Comparison of ENCODE assay signal across 20 cellular contexts in the genomic region with DNA sequence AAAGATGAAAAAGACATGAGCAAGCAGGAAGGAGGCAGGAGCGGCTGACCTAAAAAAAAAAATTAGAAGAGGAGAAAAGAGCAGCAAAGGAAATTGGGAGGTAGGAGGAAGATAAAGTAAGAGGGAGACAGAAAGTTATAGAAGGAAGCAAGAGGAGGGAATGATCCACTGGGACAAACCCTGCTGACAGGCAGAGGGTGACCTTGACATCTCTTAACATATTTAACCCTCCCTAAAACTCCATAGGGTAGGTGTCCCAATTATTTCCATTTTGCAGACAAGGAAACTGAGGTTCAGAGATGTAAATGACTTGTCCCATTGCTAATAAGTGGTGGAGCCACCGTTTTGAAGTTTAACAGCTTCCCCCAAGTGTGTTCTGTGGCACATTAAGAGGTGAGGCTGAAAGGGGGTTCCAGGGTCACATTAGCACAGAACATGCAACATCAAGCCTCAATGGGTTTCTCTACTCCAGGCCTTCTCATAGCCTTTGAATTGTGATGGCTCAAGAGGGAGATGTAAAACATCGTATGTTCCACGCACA. TPM values are rescaled to one million over a fixed set of nuclear protein-coding genes. Genes with fewer than 3 reads are reported as not detected.
DNase-seq lines count a peak whose midpoint lies in the region; ATAC-seq and TF ChIP-seq lines count a peak whose summit lies in the region.
"Had no signal": no experiment of that assay in that cellular context is flagged by ENCODE, and none has a peak within 500 bp of the region (broad histone marks: within the 10 kb centered on the region; RNA-seq: fewer than 3 reads in every experiment).

No MANE protein-coding gene starts in this region.

- no peak overlapping the region for H3K4me3 ChIP-seq in choroid plexus epithelial cell (ENCODE audit: low read depth, low read length)
- H3K4me3 ChIP-seq in rectal smooth muscle tissue (ENCODE audit: low read length), result no peak overlapping the region
- H3K4me3 ChIP-seq: heart right ventricle, mucosa of descending colon had no signal

- H3K27me3 ChIP-seq in rectal smooth muscle tissue (ENCODE audit: control insufficient read depth, insufficient read depth, low read length), result no peaks in the 10 kb centered on the region
- H3K27me3 ChIP-seq: heart right ventricle had no signal

- peaks cover 19% of the 10 kb centered on the region for H3K36me3 Mint-ChIP-seq in HFFc6 (ENCODE audit: low read depth)
- H3K36me3 Mint-ChIP-seq in naive thymus-derived CD8-positive, alpha-beta T cell, result peaks cover 0 to 2% (median 0%) of the 10 kb centered on the region in 3 donors
- H3K36me3 Mint-ChIP-seq: activated naive CD4-positive, alpha-beta T cell treated with anti-CD3 and anti-CD28 coated beads, Interleukin-2, amount 10 ng/mL, durations not matched to agents 7 days and 5 days had no signal

- H3K27ac Mint-ChIP-seq in HFFc6, result no peak overlapping the region
- H3K27ac Mint-ChIP-seq in naive thymus-derived CD8-positive, alpha-beta T cell, result no peak overlapping the region
- H3K27ac Mint-ChIP-seq: activated naive CD4-positive, alpha-beta T cell treated with anti-CD3 and anti-CD28 coated beads, Interleukin-2, amount 10 ng/mL, durations not matched to agents 7 days and 5 days; CD4-positive, alpha-beta T cell had no signal

- peaks cover 80% of the 10 kb centered on the region for H3K4me1 Mint-ChIP-seq in HFFc6 (ENCODE audit: low read depth)
- H3K4me1 Mint-ChIP-seq in naive thymus-derived CD8-positive, alpha-beta T cell, result no peaks in the 10 kb centered on the region
- H3K4me1 Mint-ChIP-seq: activated naive CD4-positive, alpha-beta T cell treated with anti-CD3 and anti-CD28 coated beads, Interleukin-2, amount 10 ng/mL, durations not matched to agents 7 days and 5 days had no signal

- H3K4me1 ChIP-seq in rectal smooth muscle tissue (ENCODE audit: control insufficient read depth, insufficient read depth, low read length), result peaks cover 43% of the 10 kb centered on the region

- H3K27ac ChIP-seq in C4-2B (no peak overlapping the region), rectal smooth muscle tissue (ENCODE audit: low read depth, low read length) (peak overlapping the region; percentile 0)
- H3K27ac ChIP-seq: neutrophil had no signal

- H3K36me3 ChIP-seq in rectal smooth muscle tissue (ENCODE audit: control insufficient read depth, insufficient read depth, low read length), result no peaks in the 10 kb centered on the region
- H3K36me3 ChIP-seq: heart right ventricle, neutrophil had no signal

- H3K4me3 Mint-ChIP-seq in HFFc6, result no peak overlapping the region
- no peak overlapping the region for H3K4me3 Mint-ChIP-seq in naive thymus-derived CD8-positive, alpha-beta T cell
- H3K4me3 Mint-ChIP-seq: activated naive CD4-positive, alpha-beta T cell treated with anti-CD3 and anti-CD28 coated beads, Interleukin-2, amount 10 ng/mL, durations not matched to agents 7 days and 5 days; CD4-positive, alpha-beta T cell had no signal

- H3K9me3 Mint-ChIP-seq in HFFc6, result no peaks in the 10 kb centered on the region
- H3K9me3 Mint-ChIP-seq in naive thymus-derived CD8-positive, alpha-beta T cell, result peaks cover 0 to 2% (median 0%) of the 10 kb centered on the region in 9 donors
- H3K9me3 Mint-ChIP-seq: activated naive CD4-positive, alpha-beta T cell treated with anti-CD3 and anti-CD28 coated beads, Interleukin-2, amount 10 ng/mL, durations not matched to agents 7 days and 5 days; CD4-positive, alpha-beta T cell had no signal

- DNase-seq in HFFc6 (no peak), choroid plexus epithelial cell (ENCODE audit: low read depth) (no peak), superior temporal gyrus (ENCODE audit: extremely low spot score) (no peak)
- DNase-seq in effector CD4-positive, alpha-beta T cell, result no peak
- no peak for DNase-seq in naive thymus-derived CD8-positive, alpha-beta T cell
- DNase-seq: activated naive CD4-positive, alpha-beta T cell treated with anti-CD3 and anti-CD28 coated beads, Interleukin-2, amount 10 ng/mL, durations not matched to agents 7 days and 5 days; activated T-cell treated with anti-CD3 and anti-CD28 coated beads, Interleukin-2, amount 50 U/mL, for 48 hours; anterior cingulate cortex; CD4-positive, alpha-beta T cell; GF-D8; heart right ventricle; Kasumi-1; mucosa of descending colon; NCI-H1105; NCI-H524; RPMI8226 had no signal

- TF ChIP-seq CTCF in C4-2B (conservative IDR thresholded peaks at IDR 0.05) (peak; percentile 24), HFFc6 (IDR thresholded peaks at IDR 0.05) (peak; percentile 39; the same call in 1 of the 2 replicates), choroid plexus epithelial cell (conservative IDR thresholded peaks at IDR 0.05; ENCODE audit: low read depth, low read length) (peak; percentile 17)

- no peaks in the 10 kb centered on the region; the same call in 1 of the 2 replicates for H3K27me3 Mint-ChIP-seq in HFFc6 (ENCODE audit: insufficient read depth)
- peaks cover 11 to 83% (median 17%) of the 10 kb centered on the region in 5 donors for H3K27me3 Mint-ChIP-seq in naive thymus-derived CD8-positive, alpha-beta T cell

- POLR2A ChIA-PET in naive thymus-derived CD8-positive, alpha-beta T cell (lab: Charles Lee), result no interaction called here

- no peak overlapping the region for H3K9ac ChIP-seq in rectal smooth muscle tissue (ENCODE audit: low read length)

- ATAC-seq in naive thymus-derived CD8-positive, alpha-beta T cell, result no peak
- ATAC-seq: heart right ventricle, mucosa of descending colon had no signal

RNA-seq across cellular contexts. Expression of a gene that starts 37.4 kb away (rescaled TPM):
- total RNA-seq in HFFc6 (2021; fragmentation: NEBNext Ultra II Directional; extraction: Animal tissue kit (Norgen Biotek cat#: 25700)), result 10 to 100 TPM; 14.0 to 21.7 (median 18.4) TPM
- total RNA-seq in naive thymus-derived CD8-positive, alpha-beta T cell, result not detected
- polyA plus RNA-seq in naive thymus-derived CD8-positive, alpha-beta T cell, result not detected
- total RNA-seq: activated CD8-positive, alpha-beta memory T cell treated with anti-CD3 and anti-CD28 coated beads for 36 hours; CD4-positive, alpha-beta T cell had no signal

Comparison
In these comparisons a context has a peak if more than half of its experiments do, and no peak if none do; other contexts are left out.
1. RNA of a gene that starts 37.4 kb away (total RNA-seq): 14.0 to 21.7 TPM in HFFc6; not detected in naive thymus-derived CD8-positive, alpha-beta T cell; every median in the first group is over 10 times any median in the second.
2. Peak in every context shown above with its lines, with median percentiles within 50 percentile points of each other: CTCF ChIP-seq.